Comparison of ENCODE assay signal across 1 cellular context in the genomic region with DNA sequence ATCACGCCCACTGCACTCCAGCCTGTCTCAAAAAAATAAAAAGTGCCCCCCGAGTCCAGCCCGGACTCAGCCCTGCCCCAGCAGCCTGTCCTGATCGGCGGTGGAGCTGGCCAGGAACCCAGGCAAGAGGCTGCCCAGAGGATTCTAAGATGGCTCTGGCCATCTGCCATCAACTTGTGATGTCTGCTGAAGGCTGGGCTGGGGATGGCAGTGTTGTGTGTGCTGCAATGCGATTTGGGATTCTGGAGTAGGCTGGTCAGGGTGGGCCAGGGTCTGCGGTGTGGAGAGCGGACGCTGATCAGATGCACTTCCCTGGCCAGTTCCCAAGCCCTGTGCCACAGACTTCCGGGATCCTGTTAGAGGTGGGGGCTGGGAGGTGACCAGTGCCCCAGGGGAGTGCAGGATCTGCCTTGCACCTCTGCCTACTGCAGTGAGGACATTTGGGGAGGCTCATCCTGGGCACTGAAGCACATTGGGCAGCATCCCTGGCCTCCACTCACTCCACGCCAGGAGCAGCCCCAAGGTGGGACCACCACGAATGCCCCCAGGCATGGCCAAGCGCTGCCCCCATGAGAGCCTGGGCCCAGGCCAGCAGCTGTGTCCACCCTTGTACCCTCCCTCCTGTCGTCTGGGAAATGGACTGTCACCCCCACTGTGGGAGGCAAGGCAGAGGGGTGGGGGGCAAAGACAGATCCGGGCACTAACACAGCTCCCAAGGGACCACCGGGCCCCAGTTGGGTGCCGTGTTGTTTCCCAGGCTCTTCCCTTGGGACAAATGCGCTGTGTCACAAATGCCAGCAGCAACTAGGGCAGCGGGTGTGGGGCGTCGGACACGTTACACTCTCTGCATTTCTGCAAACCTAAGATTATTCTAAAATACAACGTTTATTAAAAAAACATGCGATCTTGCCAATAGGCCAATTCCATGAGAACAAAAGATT.
A peak's percentile ranks its signal among the peaks of the same experiment; 100 is the strongest.
TF ChIP-seq lines count a peak whose summit lies in the region.

No MANE protein-coding gene starts in this region.

TF ChIP-seq in H1, 55 proteins besides CTCF, POLR2A, EP300 and RAD21:
- TF ChIP-seq SRF (IDR thresholded peaks at IDR 0.05; ENCODE audit: low read depth, low read length), result peak; percentile 20; the same call in 1 of the 2 replicates
- no peak for TF ChIP-seq CHD1 (IDR thresholded peaks at IDR 0.05; ENCODE audit: low read depth, low read length)
